14 cellular contexts compared by ENCODE assay signal in the genomic region with DNA sequence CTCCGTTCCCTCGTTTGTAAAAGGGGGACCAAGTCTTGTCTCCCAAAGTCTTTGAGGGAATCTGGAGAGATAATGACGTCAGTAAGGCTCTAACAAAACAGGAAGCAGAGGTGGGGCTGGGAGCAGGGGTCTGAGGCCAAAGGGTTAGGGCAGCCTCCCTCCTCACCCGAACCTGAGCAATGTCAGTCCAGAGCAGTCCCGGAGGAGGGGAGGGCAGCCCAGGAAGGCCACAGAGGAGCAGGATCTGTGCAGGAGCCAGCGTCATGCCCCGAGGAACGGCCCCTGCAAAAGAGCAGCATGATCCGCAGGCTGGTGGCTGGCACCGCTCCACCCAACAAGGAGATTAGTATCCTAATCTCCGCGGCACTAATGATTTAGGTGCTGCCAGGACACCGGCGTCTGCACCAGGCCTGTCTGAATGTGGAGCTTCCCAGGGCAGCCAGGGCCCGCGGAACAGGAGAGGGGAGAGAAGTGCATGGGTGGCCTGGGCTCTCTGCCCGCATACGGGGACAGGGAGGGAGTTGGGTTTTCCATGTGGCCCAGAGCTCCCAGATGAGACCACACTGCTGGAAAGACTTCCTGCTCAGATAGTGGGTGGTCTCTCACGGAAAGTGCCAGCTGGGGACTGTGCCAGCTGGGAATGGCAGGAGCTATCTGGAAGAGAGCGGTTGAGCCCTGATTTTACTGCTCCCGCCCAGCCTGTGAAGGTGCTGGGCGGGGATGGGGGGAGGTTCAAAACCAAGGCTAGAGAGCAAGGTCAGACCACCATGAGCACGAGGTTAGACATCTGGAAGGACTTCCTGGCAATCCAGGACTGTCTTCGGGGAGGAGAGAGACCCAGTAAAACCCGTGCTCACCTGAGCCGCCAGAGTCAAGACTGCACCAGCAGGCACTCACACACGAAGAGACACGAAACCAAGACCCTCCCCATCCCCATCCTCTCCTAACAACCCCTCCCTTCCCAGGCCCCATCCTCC. TPM values are rescaled to one million over a fixed set of nuclear protein-coding genes. Genes with fewer than 3 reads are reported as not detected.
DNase-seq lines count a peak whose midpoint lies in the region; ATAC-seq and TF ChIP-seq lines count a peak whose summit lies in the region.
"Had no signal": no experiment of that assay in that cellular context is flagged by ENCODE, and none has a peak within 500 bp of the region (broad histone marks: within the 10 kb centered on the region; RNA-seq: fewer than 3 reads in every experiment).

No MANE protein-coding gene starts in this region.

- intact Hi-C loops in right lobe of liver (cut with DNase I): no loop called here

- peak; percentile 11 to 38 (median 31) for ATAC-seq in right lobe of liver
- no peak for ATAC-seq in thoracic aorta (ENCODE audit: insufficient number of reproducible peaks, low FRiP score, low read depth)
- ATAC-seq in HG03565 (IDR thresholded peaks at IDR 0.05; ENCODE audit: unreplicated experiment): no peak

- peak overlapping the region; percentile 22 for H3K27ac Mint-ChIP-seq in chondrocyte (ENCODE audit: unreplicated experiment)
- H3K27ac Mint-ChIP-seq: activated CD4-positive, alpha-beta T cell treated with anti-CD3 and anti-CD28 coated beads, Interleukin-2, amount 10 ng/mL, durations not matched to agents 24 days and 14 days had no signal

- H3K9me3 Mint-ChIP-seq in chondrocyte (ENCODE audit: low read depth): no peaks in the 10 kb centered on the region
- H3K9me3 Mint-ChIP-seq: activated CD4-positive, alpha-beta T cell treated with anti-CD3 and anti-CD28 coated beads, Interleukin-2, amount 10 ng/mL, durations not matched to agents 24 days and 14 days; activated naive CD4-positive, alpha-beta T cell treated with anti-CD3 and anti-CD28 coated beads, Interleukin-2, amount 50 U/mL, for 72 hours had no signal

- 67% methylated on average over 9 of the region's 28 CpGs for WGBS in right lobe of liver (ENCODE audit: insufficient coverage, low coverage, low lambda C conversion rate, missing lambda C conversion rate)

- no peaks in the 10 kb centered on the region for H3K4me1 ChIP-seq in right lobe of liver
- H3K4me1 ChIP-seq in thoracic aorta (ENCODE audit: control insufficient read depth in 1 of 2, low read depth in 2 of 2): peaks cover 0 to 12% of the 10 kb centered on the region in 2 donors

- no peak overlapping the region for H3K27ac ChIP-seq in right lobe of liver
- no peak overlapping the region for H3K27ac ChIP-seq in thoracic aorta

- TF ChIP-seq POLR2A in right lobe of liver (IDR thresholded peaks at IDR 0.05): no peak

- no peaks in the 10 kb centered on the region for H3K27me3 Mint-ChIP-seq in chondrocyte (ENCODE audit: low read depth)
- H3K27me3 Mint-ChIP-seq: activated CD4-positive, alpha-beta T cell treated with anti-CD3 and anti-CD28 coated beads, Interleukin-2, amount 10 ng/mL, durations not matched to agents 24 days and 14 days had no signal

- H3K4me3 ChIP-seq in right lobe of liver: no peak overlapping the region
- peak overlapping the region; percentile 22 for H3K4me3 ChIP-seq in thoracic aorta

- H3K9me3 ChIP-seq in right lobe of liver (no peaks in the 10 kb centered on the region), thoracic aorta (no peaks in the 10 kb centered on the region)

- no peak for TF ChIP-seq CTCF in chondrocyte (IDR thresholded peaks at IDR 0.05)
- TF ChIP-seq CTCF in right lobe of liver (IDR thresholded peaks at IDR 0.05): no peak
- no peak for TF ChIP-seq CTCF in thoracic aorta (IDR thresholded peaks at IDR 0.05)

- H3K27me3 ChIP-seq in right lobe of liver (no peaks in the 10 kb centered on the region), thoracic aorta (replicated peaks; ENCODE audit: insufficient read depth) (no peaks in the 10 kb centered on the region)

- no peaks in the 10 kb centered on the region for H3K36me3 ChIP-seq in right lobe of liver
- no peaks in the 10 kb centered on the region for H3K36me3 ChIP-seq in thoracic aorta

- in situ Hi-C loops in KBM-7 (cut with MboI; ENCODE audit: low pct_unique_long_range_greater_than_20kb, low sequenced_read_pairs): no loop called here

- peak; percentile 61 to 64 for DNase-seq in NCI-H524 (lab: John Stamatoyannopoulos, UW)
- no peak for DNase-seq in NCI-H524 treated with DMSO at 0.1 percent for 48 hours (lab: John Stamatoyannopoulos, UW)
- no peak for DNase-seq in chondrocyte (ENCODE audit: low spot score)
- DNase-seq in right lobe of liver: no peak
- no peak for DNase-seq in thoracic aorta (ENCODE audit: low spot score)
- no peak for DNase-seq in KBM-7
- DNase-seq in NCI-H146 treated with DMSO at 0.1 percent for 48 hours (lab: John Stamatoyannopoulos, UW; ENCODE audit: unreplicated experiment): no peak
- DNase-seq: activated CD4-positive, alpha-beta T cell treated with anti-CD3 and anti-CD28 coated beads, Interleukin-2, amount 10 ng/mL, durations not matched to agents 24 days and 14 days; EL; KG1; NCI-H345; trophoblast cell had no signal

- no peak overlapping the region for H3K4me3 Mint-ChIP-seq in chondrocyte (ENCODE audit: unreplicated experiment)
- H3K4me3 Mint-ChIP-seq: activated CD4-positive, alpha-beta T cell treated with anti-CD3 and anti-CD28 coated beads, Interleukin-2, amount 10 ng/mL, durations not matched to agents 24 days and 14 days had no signal

- no peaks in the 10 kb centered on the region for H3K36me3 Mint-ChIP-seq in chondrocyte (ENCODE audit: low read depth)
- H3K36me3 Mint-ChIP-seq: activated naive CD4-positive, alpha-beta T cell treated with anti-CD3 and anti-CD28 coated beads, Interleukin-2, amount 50 U/mL, for 72 hours had no signal

- peaks cover 9% of the 10 kb centered on the region for H3K4me1 Mint-ChIP-seq in chondrocyte (ENCODE audit: low read depth)
- H3K4me1 Mint-ChIP-seq: activated CD4-positive, alpha-beta T cell treated with anti-CD3 and anti-CD28 coated beads, Interleukin-2, amount 10 ng/mL, durations not matched to agents 24 days and 14 days had no signal

RNA-seq across cellular contexts. Expression of a gene that starts 11.0 kb away (rescaled TPM):
- total RNA-seq in chondrocyte: 183 to 261 TPM (median 258 TPM) in 3 replicates
- total RNA-seq in right lobe of liver: not detected
- total RNA-seq in thoracic aorta: 10 to 100 TPM; 74.7 to 87.1 TPM
- total RNA-seq: activated CD4-positive, alpha-beta T cell treated with anti-CD3 and anti-CD28 coated beads, Interleukin-2, amount 10 ng/mL, durations not matched to agents 24 days and 14 days had no signal

RNA-seq across cellular contexts. Expression of a gene that starts 22.8 kb away (rescaled TPM):
- total RNA-seq in chondrocyte: 3.9 to 5.9 TPM (median 5.5 TPM) in 3 replicates
- total RNA-seq in right lobe of liver: not detected
- total RNA-seq in thoracic aorta: 10 to 100 TPM in 1 of 2 donors, 1 to 10 TPM in 1; 6.5 to 16.8 TPM
- total RNA-seq: activated CD4-positive, alpha-beta T cell treated with anti-CD3 and anti-CD28 coated beads, Interleukin-2, amount 10 ng/mL, durations not matched to agents 24 days and 14 days; activated naive CD4-positive, alpha-beta T cell treated with anti-CD3 and anti-CD28 coated beads, Interleukin-2, amount 50 U/mL, for 72 hours had no signal

RNA-seq across cellular contexts. Expression of a gene that starts 48.7 kb away (rescaled TPM):
- total RNA-seq in chondrocyte (0.23 to 0.94 TPM (median 0.32 TPM) in 3 replicates), right lobe of liver (under 1 TPM in 1 of 6 experiments, not detected in 5; 0.24 TPM), thoracic aorta (10 to 100 TPM in 1 of 2 donors, 1 to 10 TPM in 1; 6.9 to 18.7 TPM)
- total RNA-seq: activated CD4-positive, alpha-beta T cell treated with anti-CD3 and anti-CD28 coated beads, Interleukin-2, amount 10 ng/mL, durations not matched to agents 24 days and 14 days; activated naive CD4-positive, alpha-beta T cell treated with anti-CD3 and anti-CD28 coated beads, Interleukin-2, amount 50 U/mL, for 72 hours had no signal

RNA-seq across cellular contexts. Expression of a gene that starts 53.3 kb away (rescaled TPM):
- total RNA-seq in chondrocyte (572 to 1,015 TPM (median 990 TPM) in 3 replicates), right lobe of liver (100 to 1,000 TPM; 284 to 454 (median 404) TPM), thoracic aorta (100 to 1,000 TPM; 167 to 318 TPM)

Comparison
In these comparisons a context has a peak if more than half of its experiments do, and no peak if none do; other contexts are left out.
1. DNase-seq: peak in NCI-H524 (2 of 2); none in NCI-H524 treated with DMSO at 0.1 percent for 48 hours (single experiment), chondrocyte (single experiment), right lobe of liver (0 of 3), thoracic aorta (single experiment), KBM-7 (single experiment) and NCI-H146 treated with DMSO at 0.1 percent for 48 hours (single experiment).
2. ATAC-seq: peak in right lobe of liver (4 of 4); none in thoracic aorta (single experiment) and HG03565 (single experiment).
3. RNA of a gene that starts 11.0 kb away (total RNA-seq): 183 to 261 TPM in chondrocyte and 74.7 to 87.1 TPM in thoracic aorta; not detected in right lobe of liver; every median in the first group is over 10 times any median in the second.